In the genomic region with DNA sequence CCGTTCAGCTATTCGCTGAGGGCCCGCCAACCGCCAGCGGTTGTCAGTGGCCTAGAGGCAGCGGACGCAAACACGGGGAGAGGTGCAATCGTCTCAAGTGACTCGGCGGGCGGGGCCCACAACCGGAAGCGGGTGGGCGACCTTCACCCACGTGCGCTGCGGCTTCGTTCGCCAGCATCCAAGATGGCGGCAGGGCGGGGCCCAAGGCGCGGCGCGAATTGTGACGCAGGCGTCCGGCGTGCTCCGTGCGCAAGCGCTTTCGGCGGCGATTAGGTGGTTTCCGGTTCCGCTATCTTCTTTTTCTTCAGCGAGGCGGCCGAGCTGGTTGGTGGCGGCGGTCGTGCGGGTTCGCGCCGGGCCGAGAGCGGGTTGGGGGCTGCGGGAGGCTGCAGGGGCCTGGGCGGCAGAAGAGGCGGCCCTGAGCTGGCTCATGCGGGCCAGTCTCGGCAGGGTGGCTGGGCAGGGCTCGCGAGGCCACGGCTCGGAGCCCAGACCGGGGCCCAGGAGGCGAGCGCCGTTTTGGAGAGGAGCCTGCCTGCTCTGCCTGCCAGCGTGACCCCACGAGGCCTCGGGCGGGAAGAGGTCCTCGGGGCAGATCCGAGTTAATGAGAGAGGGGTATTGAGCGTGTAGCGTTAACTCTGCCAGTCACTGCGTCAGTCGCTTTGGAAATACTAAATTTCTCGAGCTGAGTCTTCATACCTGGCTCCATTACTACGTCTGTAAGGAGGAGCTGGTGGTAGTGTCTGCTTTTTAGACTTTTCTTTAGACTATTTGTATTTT, we compare ENCODE assay signal across 8 cellular contexts. TPM values are rescaled to one million over a fixed set of nuclear protein-coding genes. Genes with fewer than 3 reads are reported as not detected.
A peak's percentile ranks its signal among the peaks of the same experiment; 100 is the strongest.
DNase-seq lines count a peak whose midpoint lies in the region; ATAC-seq and TF ChIP-seq lines count a peak whose summit lies in the region.

A gene (plus strand): TSS at position 294 of the 781 bp plus-strand sequence. CDS start 1,444 bp downstream, outside the sequence.

- intact Hi-C loops in esophagus muscularis mucosa (cut with DNase I): no loop called here

- H3K4me1 ChIP-seq in Karpas-422 (ENCODE audit: low read length) (peaks cover 19% of the 10 kb centered on the region), esophagus muscularis mucosa (peaks cover 22 to 26% (median 24%) of the 10 kb centered on the region in 4 donors)

- peak in 1 of 3 experiments; percentile 21 for TF ChIP-seq CTCF in esophagus muscularis mucosa (IDR thresholded peaks at IDR 0.05)

- TF ChIP-seq POLR2A in esophagus muscularis mucosa (IDR thresholded peaks at IDR 0.05; ENCODE audit: low read depth): peak; percentile 87

- peaks cover 0 to 10% of the 10 kb centered on the region in 2 donors for H3K36me3 Mint-ChIP-seq in naive B cell
- H3K36me3 Mint-ChIP-seq in stimulated activated memory B cell treated with anti-CD40 and anti-IgM and Interleukin-4, amounts not matched to agents 10 μg/mL and 1 μg/mL and 100 μg/mL, for 72 hours: peaks cover 66% of the 10 kb centered on the region

- H3K4me3 ChIP-seq in Karpas-422 (ENCODE audit: low read length): peak within 1 kb of the TSS; percentile 96
- H3K4me3 ChIP-seq in esophagus muscularis mucosa: peak within 1 kb of the TSS; percentile 76 to 96 (median 92)

- H2AFZ ChIP-seq in Karpas-422 (ENCODE audit: low read length): no peak within 1 kb of the TSS

- no peaks in the 10 kb centered on the region for H3K9me3 Mint-ChIP-seq in naive B cell
- H3K9me3 Mint-ChIP-seq in stimulated activated memory B cell treated with anti-CD40 and anti-IgM and Interleukin-4, amounts not matched to agents 10 μg/mL and 1 μg/mL and 100 μg/mL, for 72 hours: no peaks in the 10 kb centered on the region

- H3K9me2 ChIP-seq in Karpas-422 (replicated peaks; ENCODE audit: insufficient read depth, low read length): no peaks in the 10 kb centered on the region

- H3K4me1 Mint-ChIP-seq in naive B cell: peaks cover 21 to 36% (median 29%) of the 10 kb centered on the region in 3 donors
- peaks cover 26% of the 10 kb centered on the region for H3K4me1 Mint-ChIP-seq in stimulated activated memory B cell treated with anti-CD40 and anti-IgM and Interleukin-4, amounts not matched to agents 10 μg/mL and 1 μg/mL and 100 μg/mL, for 72 hours

- WGBS in esophagus muscularis mucosa: under 1% methylated on average over 65 of the region's 75 CpGs

- peaks cover 32% of the 10 kb centered on the region for H4K20me1 ChIP-seq in Karpas-422 (ENCODE audit: insufficient read depth, low read depth, low read length)

- DNase-seq in DMS79 treated with DMSO at 0.1 percent for 48 hours (lab: John Stamatoyannopoulos, UW) (peak; percentile 95), Karpas-422 (peak; percentile 99), RKO (ENCODE audit: low spot score) (peak; percentile 97), activated T-helper 1 cell treated with Interleukin-2 at 50 U/mL for 16 hours (ENCODE audit: low read depth) (peak; percentile 99), esophagus muscularis mucosa (ENCODE audit: extremely low spot score) (peak; percentile 100), naive B cell (peak; percentile 100)

- H3K79me2 ChIP-seq in Karpas-422 (ENCODE audit: low read length): peaks cover 19% of the 10 kb centered on the region

- ATAC-seq in GM21786 (IDR thresholded peaks at IDR 0.05; ENCODE audit: unreplicated experiment): peak; percentile 87
- ATAC-seq in naive B cell (ENCODE audit: low read depth in 2 of 2): peak; percentile 91 to 92
- peak; percentile 99 for ATAC-seq in stimulated activated memory B cell treated with anti-CD40 and anti-IgM and Interleukin-4, amounts not matched to agents 10 μg/mL and 1 μg/mL and 100 μg/mL, for 72 hours

- H3K9me3 ChIP-seq in Karpas-422 (ENCODE audit: low read length) (no peaks in the 10 kb centered on the region), esophagus muscularis mucosa (no peaks in the 10 kb centered on the region)

- H3K27me3 ChIP-seq in Karpas-422 (ENCODE audit: low read length): no peaks in the 10 kb centered on the region
- H3K27me3 ChIP-seq in esophagus muscularis mucosa: no peaks in the 10 kb centered on the region

- H3K4me3 Mint-ChIP-seq in naive B cell: peak within 1 kb of the TSS; percentile 91 to 98 (median 96)
- peak within 1 kb of the TSS; percentile 91 for H3K4me3 Mint-ChIP-seq in stimulated activated memory B cell treated with anti-CD40 and anti-IgM and Interleukin-4, amounts not matched to agents 10 μg/mL and 1 μg/mL and 100 μg/mL, for 72 hours

- H3K4me2 ChIP-seq in Karpas-422 (ENCODE audit: low read depth, low read length, poor library complexity, severe bottlenecking): peak within 1 kb of the TSS; percentile 92

- peaks cover 46% of the 10 kb centered on the region for H3K36me3 ChIP-seq in Karpas-422 (ENCODE audit: insufficient read depth, low read length)
- H3K36me3 ChIP-seq in esophagus muscularis mucosa: peaks cover 60 to 67% (median 62%) of the 10 kb centered on the region in 4 donors

- no peak for TF ChIP-seq EP300 in esophagus muscularis mucosa (IDR thresholded peaks at IDR 0.05)

- H3K27ac Mint-ChIP-seq in naive B cell: peak within 1 kb of the TSS; percentile 96 to 100 (median 98)
- H3K27ac Mint-ChIP-seq in stimulated activated memory B cell treated with anti-CD40 and anti-IgM and Interleukin-4, amounts not matched to agents 10 μg/mL and 1 μg/mL and 100 μg/mL, for 72 hours: peak within 1 kb of the TSS; percentile 93

- H3K27ac ChIP-seq in Karpas-422 (ENCODE audit: low read length) (peak within 1 kb of the TSS; percentile 41), esophagus muscularis mucosa (replicated peaks in 1 of 4) (peak within 1 kb of the TSS; percentile 92 to 97 (median 94))

- H3K27me3 Mint-ChIP-seq in naive B cell: no peaks in the 10 kb centered on the region
- no peaks in the 10 kb centered on the region for H3K27me3 Mint-ChIP-seq in stimulated activated memory B cell treated with anti-CD40 and anti-IgM and Interleukin-4, amounts not matched to agents 10 μg/mL and 1 μg/mL and 100 μg/mL, for 72 hours

- H3K9ac ChIP-seq in Karpas-422 (ENCODE audit: low read length): peak within 1 kb of the TSS; percentile 95

RNA-seq across cellular contexts. Expression of the gene that starts here (rescaled TPM):
- 881 and 1,597 TPM in 2 replicates for total RNA-seq in Karpas-422 (2014; rRNA removed; shearing (Covaris generic); ENCODE audit: low replicate concordance)
- total RNA-seq in esophagus muscularis mucosa: 100 to 1,000 TPM; 560 to 800 (median 665) TPM
- 1,000 to 10,000 TPM; 1,188 to 1,782 (median 1,685) TPM for polyA plus RNA-seq in naive B cell (ENCODE audit: low read depth in 6 of 6)

Comparison
In these comparisons a context has a peak if more than half of its experiments do, and no peak if none do; other contexts are left out.
1. Peak in every context shown above with its lines: DNase-seq, ATAC-seq, H3K4me3 ChIP-seq and H3K27ac ChIP-seq.